ENCODE assay signal across 26 cellular contexts in genomic region chr20:16596991-16597390, GRCh38.
"Had no signal": no experiment of that assay in that cellular context is flagged by ENCODE, and none has a peak within 500 bp of the region (broad histone marks: within the 10 kb centered on the region; RNA-seq: fewer than 3 reads in every experiment).

No MANE protein-coding gene starts in this region.

- DNase-seq: activated CD4-positive, alpha-beta memory T cell treated with anti-CD3 and anti-CD28 coated beads for 36 hours; activated CD4-positive, alpha-beta T cell treated with anti-CD3 and anti-CD28 coated beads for 36 hours; activated CD4-positive, alpha-beta T cell treated with anti-CD3 and anti-CD28 coated beads, Interleukin-2, amount 10 ng/mL, durations not matched to agents 24 days and 14 days; activated CD4-positive, CD25-positive, alpha-beta regulatory T cell; activated CD4-positive, CD25-positive, alpha-beta regulatory T cell treated with anti-CD3 and anti-CD28 coated beads, Interleukin-2, amount 50 U/mL, for 72 hours; activated CD8-positive, alpha-beta memory T cell treated with anti-CD3 and anti-CD28 coated beads, Interleukin-2, amount 10 ng/mL, durations not matched to agents 7 days and 5 days; activated CD8-positive, alpha-beta memory T cell treated with anti-CD3 and anti-CD28 coated beads, Interleukin-2, amount 50 U/mL, for 4 hours; activated CD8-positive, alpha-beta T cell treated with anti-CD3 and anti-CD28 coated beads, Interleukin-2, amount 10 ng/mL, durations not matched to agents 7 days and 5 days; activated gamma-delta T cell; activated naive CD4-positive, alpha-beta T cell; activated naive CD4-positive, alpha-beta T cell treated with anti-CD3 and anti-CD28 coated beads, Interleukin-2, amount 10 ng/mL, durations not matched to agents 7 days and 5 days; activated naive CD8-positive, alpha-beta T cell treated with anti-CD3 and anti-CD28 coated beads, Interleukin-2, amount 10 ng/mL, durations not matched to agents 7 days and 5 days; activated T-cell treated with anti-CD3 and anti-CD28 coated beads, Interleukin-2, amount 50 U/mL, for 1 hour; activated T-cell treated with anti-CD3 and anti-CD28 coated beads, Interleukin-2, amount 50 U/mL, for 48 hours; central memory CD4-positive, alpha-beta T cell; cerebellar nuclear complex; effector memory CD4-positive, alpha-beta T cell; endodermal cell; foreskin fibroblast; gastrocnemius medialis; T-helper 2 cell had no signal

- H3K36me3 ChIP-seq: ascending aorta, breast epithelium, cardiac muscle cell, colonic mucosa, gastrocnemius medialis had no signal

- H3K4me1 ChIP-seq: ascending aorta, breast epithelium, colonic mucosa, gastrocnemius medialis had no signal

- H3K9me3 ChIP-seq: ascending aorta, breast epithelium, colonic mucosa, gastrocnemius medialis had no signal

- ATAC-seq: activated CD4-positive, alpha-beta T cell treated with anti-CD3 and anti-CD28 coated beads for 36 hours; activated CD8-positive, alpha-beta memory T cell treated with anti-CD3 and anti-CD28 coated beads, Interleukin-2, amount 10 ng/mL, durations not matched to agents 7 days and 5 days; activated CD8-positive, alpha-beta T cell treated with anti-CD3 and anti-CD28 coated beads, Interleukin-2, amount 10 ng/mL, durations not matched to agents 7 days and 5 days; activated naive CD4-positive, alpha-beta T cell treated with anti-CD3 and anti-CD28 coated beads, Interleukin-2, amount 50 U/mL, for 72 hours; gastrocnemius medialis had no signal

- H3K27me3 ChIP-seq: ascending aorta, breast epithelium, cardiac muscle cell, colonic mucosa, gastrocnemius medialis had no signal

- H3K27ac ChIP-seq: ascending aorta, breast epithelium, cardiac muscle cell, colonic mucosa, gastrocnemius medialis had no signal

- H3K4me3 ChIP-seq: ascending aorta, breast epithelium, cardiac muscle cell, colonic mucosa, gastrocnemius medialis had no signal
